ENCODE assay signal across 8 cellular contexts in genomic region chr5:137752873-137753226, GRCh38. TPM values are rescaled to one million over a fixed set of nuclear protein-coding genes. Genes with fewer than 3 reads are reported as not detected.
DNase-seq lines count a peak whose midpoint lies in the region; ATAC-seq and TF ChIP-seq lines count a peak whose summit lies in the region.

No MANE protein-coding gene starts in this region.

- H3K9me3 Mint-ChIP-seq in activated CD8-positive, alpha-beta T cell treated with anti-CD3 and anti-CD28 coated beads, Interleukin-2, amount 10 ng/mL, durations not matched to agents 7 days and 5 days (ENCODE audit: insufficient read depth) = peaks cover 8% of the 10 kb centered on the region

- no peak for TF ChIP-seq CTCF in DOHH2 (IDR thresholded peaks at IDR 0.05; ENCODE audit: low read depth, low read length, poor library complexity, severe bottlenecking)
- TF ChIP-seq CTCF in gastroesophageal sphincter (IDR thresholded peaks at IDR 0.05) = no peak
- TF ChIP-seq CTCF in psoas muscle (IDR thresholded peaks at IDR 0.05) = no peak

- peak overlapping the region; percentile 73 for H3K4me2 ChIP-seq in DOHH2 (ENCODE audit: low read length)

- H3K4me1 ChIP-seq in DOHH2 (ENCODE audit: control insufficient read depth, low read length) (peaks cover 28% of the 10 kb centered on the region), gastroesophageal sphincter (peaks cover 3 to 54% (median 6%) of the 10 kb centered on the region in 3 donors), psoas muscle (peaks cover 25% of the 10 kb centered on the region)

- intact Hi-C loops in psoas muscle (cut with DNase I) = loop anchor here in 1 of 2 donors (5.0 to 10.0 kb wide), 2 partner anchors 74 to 382 kb away; partner anchors contain the start of gene NME5

- H3K4me1 Mint-ChIP-seq in activated CD8-positive, alpha-beta T cell treated with anti-CD3 and anti-CD28 coated beads, Interleukin-2, amount 10 ng/mL, durations not matched to agents 7 days and 5 days (ENCODE audit: low read depth) = peaks cover 26% of the 10 kb centered on the region

- TF ChIP-seq EP300 in gastroesophageal sphincter (IDR thresholded peaks at IDR 0.05) = no peak

- H3K27ac Mint-ChIP-seq in activated CD8-positive, alpha-beta T cell treated with anti-CD3 and anti-CD28 coated beads, Interleukin-2, amount 10 ng/mL, durations not matched to agents 7 days and 5 days = peak overlapping the region; percentile 100

- peaks cover 39% of the 10 kb centered on the region for H3F3A ChIP-seq in DOHH2 (ENCODE audit: control insufficient read depth, insufficient read depth)

- peaks cover 39% of the 10 kb centered on the region for H3K36me3 Mint-ChIP-seq in activated CD8-positive, alpha-beta T cell treated with anti-CD3 and anti-CD28 coated beads, Interleukin-2, amount 10 ng/mL, durations not matched to agents 7 days and 5 days (ENCODE audit: low read depth)

- H3K79me2 ChIP-seq in DOHH2 (ENCODE audit: control insufficient read depth, low read length) = peaks cover 52% of the 10 kb centered on the region

- H3K27ac ChIP-seq in DOHH2 (ENCODE audit: low read depth, low read length) = peak overlapping the region; percentile 86; the same call in 1 of the 2 replicates
- peak overlapping the region; percentile 83 to 100 (median 96) for H3K27ac ChIP-seq in gastroesophageal sphincter
- H3K27ac ChIP-seq in psoas muscle = peak overlapping the region; percentile 100

- H3K27me3 ChIP-seq in DOHH2 (ENCODE audit: control insufficient read depth, low read length) (no peaks in the 10 kb centered on the region), gastroesophageal sphincter (no peaks in the 10 kb centered on the region), psoas muscle (ENCODE audit: insufficient read depth in 3 of 3, low read length in 2 of 3) (no peaks in the 10 kb centered on the region)

- peaks cover 56% of the 10 kb centered on the region for H4K20me1 ChIP-seq in DOHH2 (ENCODE audit: control insufficient read depth, insufficient read depth, low read depth, low read length)

- ATAC-seq in activated CD8-positive, alpha-beta T cell treated with anti-CD3 and anti-CD28 coated beads, Interleukin-2, amount 10 ng/mL, durations not matched to agents 7 days and 5 days = no peak
- ATAC-seq in gastroesophageal sphincter = no peak
- ATAC-seq in psoas muscle = no peak
- no peak for ATAC-seq in HG03095 (IDR thresholded peaks at IDR 0.05; ENCODE audit: unreplicated experiment)

- peak overlapping the region; percentile 99 for H3K4me3 Mint-ChIP-seq in activated CD8-positive, alpha-beta T cell treated with anti-CD3 and anti-CD28 coated beads, Interleukin-2, amount 10 ng/mL, durations not matched to agents 7 days and 5 days

- 0 to 10% methylated on average over 1 to 2 of the region's 6 CpGs for WGBS in gastroesophageal sphincter (ENCODE audit: low coverage in 1 of 2), 2 donors
- 1 to 2% (median 1%) methylated on average over 6 of the region's 6 CpGs for WGBS in psoas muscle, 3 donors

- no peaks in the 10 kb centered on the region for H3K9me3 ChIP-seq in DOHH2 (ENCODE audit: control insufficient read depth, insufficient read depth, low read length)
- no peaks in the 10 kb centered on the region for H3K9me3 ChIP-seq in gastroesophageal sphincter
- no peaks in the 10 kb centered on the region for H3K9me3 ChIP-seq in psoas muscle

- H3K27me3 Mint-ChIP-seq in activated CD8-positive, alpha-beta T cell treated with anti-CD3 and anti-CD28 coated beads, Interleukin-2, amount 10 ng/mL, durations not matched to agents 7 days and 5 days (ENCODE audit: low read depth) = peaks cover 3% of the 10 kb centered on the region

- CTCF ChIA-PET in activated CD8-positive, alpha-beta T cell treated with anti-CD3 and anti-CD28 coated beads, Interleukin-2, amount 10 ng/mL, durations not matched to agents 7 days and 5 days (lab: Charles Lee) = interaction anchor here (1.2 to 2.5 kb wide), 6 partner anchors 11 to 136 kb away, joined by 3 to 24 read pairs (median 10); partner anchors contain the start of genes KLHL3 and PKD2L2

- POLR2A ChIA-PET in activated CD8-positive, alpha-beta T cell treated with anti-CD3 and anti-CD28 coated beads, Interleukin-2, amount 10 ng/mL, durations not matched to agents 7 days and 5 days (lab: Charles Lee) = interaction anchor here (0.7 to 2.7 kb wide), 13 partner anchors 11 to 712 kb away, joined by 3 to 28 read pairs (median 4); partner anchors contain the start of genes EGR1, FAM13B, KLHL3 and PKD2L2

- DNase-seq in LHCN-M2 (ENCODE audit: low read depth) (peak; percentile 35), psoas muscle (no peak), NCI-H2029 (lab: John Stamatoyannopoulos, UW) (no peak), NCI-H2107 (lab: John Stamatoyannopoulos, UW) (no peak)
- DNase-seq in activated CD8-positive, alpha-beta T cell treated with anti-CD3 and anti-CD28 coated beads, Interleukin-2, amount 10 ng/mL, durations not matched to agents 7 days and 5 days = peak; percentile 59

- peak overlapping the region; percentile 87 for H3K4me3 ChIP-seq in DOHH2 (ENCODE audit: low read length)
- peak overlapping the region; percentile 58 to 64 for H3K4me3 ChIP-seq in gastroesophageal sphincter
- H3K4me3 ChIP-seq in psoas muscle = peak overlapping the region; percentile 95

- no peaks in the 10 kb centered on the region for H3K9me2 ChIP-seq in DOHH2 (replicated peaks; ENCODE audit: control insufficient read depth, low read length)

- TF ChIP-seq POLR2A in gastroesophageal sphincter (IDR thresholded peaks at IDR 0.05) = no peak

- H3K36me3 ChIP-seq in DOHH2 (ENCODE audit: control insufficient read depth, low read length) (peaks cover 47% of the 10 kb centered on the region), gastroesophageal sphincter (no peaks in the 10 kb centered on the region), psoas muscle (ENCODE audit: insufficient read depth in 1 of 2, low read depth in 1 of 2) (no peaks in the 10 kb centered on the region)

RNA-seq across cellular contexts. Expression of gene HNRNPA0, which starts 1.3 kb away (rescaled TPM):
- total RNA-seq in LHCN-M2 (2014; rRNA removed) (10.1 and 12.7 TPM in 2 replicates), gastroesophageal sphincter (10 to 100 TPM in 3 of 4 donors, 1 to 10 TPM in 1; 9.9 to 17.2 (median 13.8) TPM), psoas muscle (10 to 100 TPM; 11.5 to 19.2 (median 17.6) TPM)
- polyA plus RNA-seq in LHCN-M2 (2012) = 23.2 TPM
- 10 to 100 TPM; 31.3 to 34.0 TPM for total RNA-seq in activated CD8-positive, alpha-beta T cell treated with anti-CD3 and anti-CD28 coated beads, Interleukin-2, amount 10 ng/mL, durations not matched to agents 7 days and 5 days
- 10 to 100 TPM; 12.2 to 13.3 (median 13.1) TPM for polyA plus RNA-seq in psoas muscle

RNA-seq across cellular contexts. Expression of gene KLHL3, which starts 17.0 kb away (rescaled TPM):
- total RNA-seq in LHCN-M2 (2014; rRNA removed) (0.19 and 0.34 TPM in 2 replicates), gastroesophageal sphincter (1 to 10 TPM; 2.3 to 6.9 (median 5.4) TPM), psoas muscle (1 to 10 TPM in 3 of 4 donors, under 1 TPM in 1; 0.86 to 4.3 (median 2.6) TPM)
- 0.11 TPM for polyA plus RNA-seq in LHCN-M2 (2012)
- total RNA-seq in activated CD8-positive, alpha-beta T cell treated with anti-CD3 and anti-CD28 coated beads, Interleukin-2, amount 10 ng/mL, durations not matched to agents 7 days and 5 days = 10 to 100 TPM; 13.7 to 15.2 TPM
- 1 to 10 TPM in 1 of 3 donors, under 1 TPM in 2; 0.69 to 1.9 (median 0.79) TPM for polyA plus RNA-seq in psoas muscle

Comparison
In these comparisons a context has a peak if more than half of its experiments do, and no peak if none do; other contexts are left out.
1. DNase-seq: peak in LHCN-M2 (single experiment) and activated CD8-positive, alpha-beta T cell treated with anti-CD3 and anti-CD28 coated beads, Interleukin-2, amount 10 ng/mL, durations not matched to agents 7 days and 5 days (single experiment); none in psoas muscle (0 of 2), NCI-H2029 (single experiment) and NCI-H2107 (single experiment).
2. Peak in every context shown above with its lines, with median percentiles within 50 percentile points of each other: H3K27ac ChIP-seq and H3K4me3 ChIP-seq.